In the genomic region with DNA sequence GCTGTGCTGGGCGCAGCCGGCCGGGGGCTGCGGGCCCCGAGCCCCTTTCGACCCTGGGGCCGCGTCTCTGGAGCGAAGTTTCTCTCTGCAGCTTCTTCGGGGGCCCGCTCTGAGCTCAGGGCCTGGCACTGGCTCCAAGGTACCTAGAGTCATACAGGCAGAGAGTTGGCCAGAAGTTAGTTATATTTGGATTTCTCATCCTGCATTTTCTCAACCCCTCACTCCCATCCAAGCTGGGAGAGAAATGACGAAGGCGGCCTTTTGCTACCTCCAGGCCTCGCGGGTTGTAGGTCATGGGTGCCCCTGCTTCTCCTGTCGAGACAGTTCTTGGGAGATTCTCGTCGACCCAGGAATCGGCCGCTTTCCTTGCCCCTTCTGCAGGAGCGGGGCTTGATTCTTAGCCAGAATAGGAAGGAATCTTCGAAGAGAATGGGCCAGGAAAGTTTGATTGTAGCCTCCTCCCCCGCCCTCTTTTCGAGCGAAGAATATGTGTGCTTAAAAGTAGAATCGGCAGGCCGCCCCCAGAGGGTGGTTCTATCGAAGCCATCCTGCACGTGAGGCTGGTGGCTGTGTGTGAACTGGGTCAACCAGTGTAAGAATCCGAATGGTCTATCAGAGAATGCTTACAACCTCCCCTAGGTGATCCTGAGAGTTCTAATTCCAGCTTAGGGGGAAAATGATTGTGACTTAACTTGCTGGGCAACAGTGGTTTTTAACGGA, we compare ENCODE assay signal across 8 cellular contexts. TPM values are rescaled to one million over a fixed set of nuclear protein-coding genes. Genes with fewer than 3 reads are reported as not detected.
A peak's percentile ranks its signal among the peaks of the same experiment; 100 is the strongest.
DNase-seq lines count a peak whose midpoint lies in the region; ATAC-seq and TF ChIP-seq lines count a peak whose summit lies in the region.

No MANE protein-coding gene starts in this region.

- H3K27me3 Mint-ChIP-seq in WTC11 (ENCODE audit: low read depth) (no peaks in the 10 kb centered on the region), natural killer cell (ENCODE audit: low read depth in 2 of 2) (no peaks in the 10 kb centered on the region)

- no peaks in the 10 kb centered on the region for H3K27me3 ChIP-seq in vagina

- intact Hi-C loops in natural killer cell (cut with micrococcal nuclease) (loop anchor here (2.0 to 5.0 kb wide), 2 partner anchors 27 to 1540 kb away; partner anchors contain the start of gene DIABLO), vagina (cut with DNase I) (loop anchor here (2.0 kb wide), 1 partner anchor 41 kb away; no protein-coding TSS in a partner anchor)

- POLR2A ChIA-PET in WTC11 (lab: Charles Lee) = interaction anchor here (1.2 to 1.4 kb wide), 2 partner anchors 38 to 41 kb away, joined by 4 to 9 read pairs; no protein-coding TSS in a partner anchor

- H3K36me3 ChIP-seq in vagina = no peaks in the 10 kb centered on the region

- CTCF ChIA-PET in WTC11 (lab: Charles Lee) = interaction anchor here (0.9 to 3.6 kb wide), 6 partner anchors 12 to 106 kb away, joined by 3 to 24 read pairs (median 4); partner anchors contain the start of gene POP5

- TF ChIP-seq CTCF in WTC11 (IDR thresholded peaks at IDR 0.05) (no peak), natural killer cell (IDR thresholded peaks at IDR 0.05) (no peak), vagina (IDR thresholded peaks at IDR 0.05) (no peak)

- ATAC-seq in WTC11 (no peak), natural killer cell (no peak), HG03159 (IDR thresholded peaks at IDR 0.05; ENCODE audit: unreplicated experiment) (no peak)

- H3K27ac ChIP-seq in vagina = peak overlapping the region; percentile 92

- peak overlapping the region; percentile 87 for H3K4me3 Mint-ChIP-seq in WTC11
- peak overlapping the region; percentile 87 for H3K4me3 Mint-ChIP-seq in natural killer cell

- H3K4me1 Mint-ChIP-seq in WTC11 (peaks cover 45% of the 10 kb centered on the region), natural killer cell (peaks cover 42 to 50% of the 10 kb centered on the region in 2 donors)

- DNase-seq in DMS 273 (lab: John Stamatoyannopoulos, UW; ENCODE audit: unreplicated experiment) (peak; percentile 38), DMS 273 treated with DMSO at 0.1 percent for 48 hours (lab: John Stamatoyannopoulos, UW) (no peak), WTC11 (ENCODE audit: low spot score) (peak; percentile 28), natural killer cell (peak; percentile 25), vagina (ENCODE audit: extremely low spot score in 2 of 2) (no peak), NCI-H524 (lab: John Stamatoyannopoulos, UW) (no peak)
- peak; percentile 22 for DNase-seq in effector CD4-positive, alpha-beta T cell

- TF ChIP-seq POLR2A in vagina (IDR thresholded peaks at IDR 0.05) = no peak

- H3K9me3 Mint-ChIP-seq in WTC11 = no peaks in the 10 kb centered on the region
- no peaks in the 10 kb centered on the region for H3K9me3 Mint-ChIP-seq in natural killer cell

- peaks cover 55% of the 10 kb centered on the region for H3K4me1 ChIP-seq in vagina

- H3K4me3 ChIP-seq in vagina = peak overlapping the region; percentile 72 to 77

- no peaks in the 10 kb centered on the region for H3K9me3 ChIP-seq in vagina

- no peaks in the 10 kb centered on the region for H3K36me3 Mint-ChIP-seq in WTC11
- H3K36me3 Mint-ChIP-seq in natural killer cell = no peaks in the 10 kb centered on the region

- H3K27ac Mint-ChIP-seq in WTC11 (peak overlapping the region; percentile 92), natural killer cell (peak overlapping the region; percentile 66 to 81)

TF ChIP-seq in WTC11, 78 proteins besides CTCF, POLR2A, EP300 and RAD21:
- TF ChIP-seq FOXJ3 (CRISPR knock-in tag; IDR thresholded peaks at IDR 0.05; ENCODE audit: borderline replicate concordance) (no peak), ATF1 (CRISPR knock-in tag; IDR thresholded peaks at IDR 0.05) (no peak), MYBL2 (CRISPR knock-in tag; IDR thresholded peaks at IDR 0.05) (no peak), ZMAT4 (CRISPR knock-in tag; IDR thresholded peaks at IDR 0.05) (no peak), ATF2 (CRISPR knock-in tag; IDR thresholded peaks at IDR 0.05; ENCODE audit: borderline replicate concordance, low read depth) (no peak), FOXK1 (CRISPR knock-in tag; IDR thresholded peaks at IDR 0.05) (no peak), HMGXB4 (CRISPR knock-in tag; IDR thresholded peaks at IDR 0.05) (no peak), RORB (CRISPR knock-in tag; IDR thresholded peaks at IDR 0.05) (no peak), HMGA2 (CRISPR knock-in tag; IDR thresholded peaks at IDR 0.05) (no peak)
- TF ChIP-seq, protein P1, sequence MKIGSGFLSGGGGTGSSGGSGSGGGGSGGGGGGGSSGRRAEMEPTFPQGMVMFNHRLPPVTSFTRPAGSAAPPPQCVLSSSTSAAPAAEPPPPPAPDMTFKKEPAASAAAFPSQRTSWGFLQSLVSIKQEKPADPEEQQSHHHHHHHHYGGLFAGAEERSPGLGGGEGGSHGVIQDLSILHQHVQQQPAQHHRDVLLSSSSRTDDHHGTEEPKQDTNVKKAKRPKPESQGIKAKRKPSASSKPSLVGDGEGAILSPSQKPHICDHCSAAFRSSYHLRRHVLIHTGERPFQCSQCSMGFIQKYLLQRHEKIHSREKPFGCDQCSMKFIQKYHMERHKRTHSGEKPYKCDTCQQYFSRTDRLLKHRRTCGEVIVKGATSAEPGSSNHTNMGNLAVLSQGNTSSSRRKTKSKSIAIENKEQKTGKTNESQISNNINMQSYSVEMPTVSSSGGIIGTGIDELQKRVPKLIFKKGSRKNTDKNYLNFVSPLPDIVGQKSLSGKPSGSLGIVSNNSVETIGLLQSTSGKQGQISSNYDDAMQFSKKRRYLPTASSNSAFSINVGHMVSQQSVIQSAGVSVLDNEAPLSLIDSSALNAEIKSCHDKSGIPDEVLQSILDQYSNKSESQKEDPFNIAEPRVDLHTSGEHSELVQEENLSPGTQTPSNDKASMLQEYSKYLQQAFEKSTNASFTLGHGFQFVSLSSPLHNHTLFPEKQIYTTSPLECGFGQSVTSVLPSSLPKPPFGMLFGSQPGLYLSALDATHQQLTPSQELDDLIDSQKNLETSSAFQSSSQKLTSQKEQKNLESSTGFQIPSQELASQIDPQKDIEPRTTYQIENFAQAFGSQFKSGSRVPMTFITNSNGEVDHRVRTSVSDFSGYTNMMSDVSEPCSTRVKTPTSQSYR (CRISPR knock-in tag; IDR thresholded peaks at IDR 0.05) = no peak

RNA-seq across cellular contexts. Expression of gene MLEC, which starts 0.8 kb away (rescaled TPM):
- 221 to 278 TPM (median 253 TPM) in 3 replicates for total RNA-seq in WTC11 (2021)
- 10 to 100 TPM; 47.4 to 52.8 (median 49.6) TPM for total RNA-seq in natural killer cell
- 33.1 TPM for total RNA-seq in vagina

RNA-seq across cellular contexts. Expression of gene UNC119B, which starts 22.5 kb away (rescaled TPM):
- total RNA-seq in WTC11 (2021) (49.9 to 53.3 TPM (median 50.3 TPM) in 3 replicates), natural killer cell (10 to 100 TPM; 10.7 to 11.6 (median 11.6) TPM), vagina (16.0 TPM)

RNA-seq across cellular contexts. Expression of gene ACADS, which starts 37.9 kb away (rescaled TPM):
- total RNA-seq in WTC11 (2021) (11.0 to 12.6 TPM (median 11.6 TPM) in 3 replicates), natural killer cell (10 to 100 TPM; 14.9 to 18.6 (median 15.5) TPM), vagina (21.4 TPM)

RNA-seq across cellular contexts. Expression of gene CABP1, which starts 47.3 kb away (rescaled TPM):
- total RNA-seq in WTC11 (2021) (10.1 to 14.1 TPM (median 10.7 TPM) in 3 replicates), natural killer cell (not detected), vagina (0.49 TPM)

Comparison
In these comparisons a context has a peak if more than half of its experiments do, and no peak if none do; other contexts are left out.
1. DNase-seq: peak in DMS 273 (single experiment), WTC11 (single experiment), effector CD4-positive, alpha-beta T cell (single experiment) and natural killer cell (single experiment); none in DMS 273 treated with DMSO at 0.1 percent for 48 hours (single experiment), vagina (0 of 2) and NCI-H524 (0 of 2).